In the genomic region with DNA sequence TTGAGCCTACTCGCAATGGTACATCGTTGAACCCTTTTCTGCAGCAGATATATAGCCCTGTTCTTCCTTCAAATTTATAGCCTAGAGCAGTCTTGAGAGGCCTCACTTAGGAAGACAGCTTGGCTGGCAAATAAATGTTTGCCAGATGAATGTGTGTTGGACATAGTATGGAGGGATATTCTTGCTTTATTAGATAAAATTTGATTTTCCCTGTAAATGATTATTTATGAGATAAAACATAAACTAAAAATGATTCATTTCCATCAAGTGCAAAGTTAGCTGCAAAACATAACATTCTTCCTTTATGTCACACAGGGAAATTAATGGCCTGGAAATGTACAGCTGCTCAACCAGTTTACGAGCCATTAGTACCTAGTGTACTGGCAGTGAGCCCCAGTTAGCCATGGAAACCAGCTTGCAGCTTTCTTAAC, we compare ENCODE assay signal across 10 cellular contexts.
DNase-seq lines count a peak whose midpoint lies in the region; ATAC-seq, FAIRE-seq and TF ChIP-seq lines count a peak whose summit lies in the region.
"Had no signal": no experiment of that assay in that cellular context is flagged by ENCODE, and none has a peak within 500 bp of the region (broad histone marks: within the 10 kb centered on the region; RNA-seq: fewer than 3 reads in every experiment).

No MANE protein-coding gene starts in this region.

- H3K9me3 ChIP-seq in pancreas, result no peaks in the 10 kb centered on the region

- in situ Hi-C loops in astrocyte of the spinal cord (cut with HindIII; ENCODE audit: low sequenced_read_pairs), result no loop called here

- no peaks in the 10 kb centered on the region for H3K36me3 ChIP-seq in pancreas

- intact Hi-C loops in pancreas (cut with DNase I), result no loop called here

- 21 to 23% methylated on average over 3 of the region's 3 CpGs for WGBS in pancreas, 2 donors

- H3K27ac ChIP-seq in pancreas, result peak overlapping the region in 2 of 4 donors; percentile 46 to 52
- H3K27ac ChIP-seq: SK-N-MC had no signal

- no peaks in the 10 kb centered on the region for H3K27me3 ChIP-seq in pancreas

- peak; percentile 52 for DNase-seq in GM04504 (ENCODE audit: low read depth)
- peak; percentile 61 for DNase-seq in NCI-H2029 treated with DMSO at 0.1 percent for 48 hours (lab: John Stamatoyannopoulos, UW)
- DNase-seq in astrocyte of the spinal cord (ENCODE audit: low read depth, low spot score), result peak; percentile 57
- DNase-seq in pancreas, result peak in 1 of 6 donors; percentile 61
- DNase-seq in NCI-H1436 treated with DMSO at 0.1 percent for 48 hours (lab: John Stamatoyannopoulos, UW), result no peak
- DNase-seq: activated gamma-delta T cell, naive B cell had no signal

- peaks cover 15 to 34% (median 16%) of the 10 kb centered on the region in 3 donors for H3K4me1 ChIP-seq in pancreas

- TF ChIP-seq CTCF in astrocyte of the spinal cord (IDR thresholded peaks at IDR 0.05; ENCODE audit: low read depth, low read length) (no peak), pancreas (IDR thresholded peaks at IDR 0.05) (no peak)

- H3K4me3 ChIP-seq in astrocyte of the spinal cord (ENCODE audit: low read depth, low read length), result no peak overlapping the region
- H3K4me3 ChIP-seq in pancreas, result no peak overlapping the region
- H3K4me3 ChIP-seq: SK-N-MC had no signal

- ATAC-seq in pancreas, result peak; percentile 64 to 70 (median 66)
- no peak for ATAC-seq in HG03045 (IDR thresholded peaks at IDR 0.05; ENCODE audit: unreplicated experiment)
- no peak for ATAC-seq in GM19463 (IDR thresholded peaks at IDR 0.05; ENCODE audit: unreplicated experiment)

- FAIRE-seq in pancreas (lab: Jason Lieb, UNC), result no peak

Comparison
In these comparisons a context has a peak if more than half of its experiments do, and no peak if none do; other contexts are left out.
1. ATAC-seq: peak in pancreas (4 of 4); none in HG03045 (single experiment) and GM19463 (single experiment).